ENCODE assay signal across 8 cellular contexts in genomic region chr7:105532709-105533460, GRCh38. TPM values are rescaled to one million over a fixed set of nuclear protein-coding genes. Genes with fewer than 3 reads are reported as not detected.
DNase-seq lines count a peak whose midpoint lies in the region; ATAC-seq and TF ChIP-seq lines count a peak whose summit lies in the region.

No MANE protein-coding gene starts in this region.

- no peaks in the 10 kb centered on the region for H3K9me3 ChIP-seq in HAP-1
- no peaks in the 10 kb centered on the region for H3K9me3 ChIP-seq in skeletal muscle tissue (ENCODE audit: control insufficient read depth in 3 of 3, low read length in 3 of 3)

- H3K27ac ChIP-seq in VCaP = peak overlapping the region; percentile 89
- peak overlapping the region; percentile 67 for H3K27ac ChIP-seq in skeletal muscle tissue (ENCODE audit: low read depth, low read length)

- ATAC-seq in HG02763 (IDR thresholded peaks at IDR 0.05; ENCODE audit: unreplicated experiment) = no peak

- peaks cover 2% of the 10 kb centered on the region for H3K9me3 Mint-ChIP-seq in glutamatergic neuron (ENCODE audit: unreplicated experiment)

- H3K4me1 Mint-ChIP-seq in glutamatergic neuron (ENCODE audit: low read depth, unreplicated experiment) = peaks cover 9% of the 10 kb centered on the region

- H3K4me3 Mint-ChIP-seq in glutamatergic neuron (ENCODE audit: unreplicated experiment) = peak overlapping the region; percentile 92

- H3K27me3 ChIP-seq in HAP-1 (ENCODE audit: low read depth) = no peaks in the 10 kb centered on the region
- H3K27me3 ChIP-seq in skeletal muscle tissue (ENCODE audit: control insufficient read depth in 3 of 3, insufficient read depth in 3 of 3, low read length in 3 of 3) = no peaks in the 10 kb centered on the region

- no peak for DNase-seq in HAP-1 (ENCODE audit: low spot score in 2 of 2)
- DNase-seq in glutamatergic neuron = no peak
- no peak for DNase-seq in stimulated activated CD4-positive, alpha-beta T cell treated with anti-CD3 and anti-CD28 coated beads, Interleukin-12 subunit alpha, Interleukin-12 subunit beta, amount 100 ng/mL, for 4 hours
- no peak for DNase-seq in posterior vena cava (ENCODE audit: low spot score)
- DNase-seq in NOMO-1 treated with DMSO at 0.1 percent for 48 hours (lab: John Stamatoyannopoulos, UW; ENCODE audit: unreplicated experiment) = no peak

- H3K4me3 ChIP-seq in HAP-1 (peak overlapping the region; percentile 99), skeletal muscle tissue (ENCODE audit: low read length in 3 of 3) (peak overlapping the region; percentile 96 to 100 (median 98))

- peak overlapping the region; percentile 76 for H3K27ac Mint-ChIP-seq in glutamatergic neuron (ENCODE audit: unreplicated experiment)

- peaks cover 4% of the 10 kb centered on the region for H3K36me3 Mint-ChIP-seq in glutamatergic neuron (ENCODE audit: unreplicated experiment)

- no peak for TF ChIP-seq CTCF in VCaP (conservative IDR thresholded peaks at IDR 0.05)
- no peak for TF ChIP-seq CTCF in glutamatergic neuron (IDR thresholded peaks at IDR 0.05; ENCODE audit: partially characterized antibody, unreplicated experiment)

- peaks cover 21% of the 10 kb centered on the region for H3K36me3 ChIP-seq in HAP-1 (replicated peaks)
- H3K36me3 ChIP-seq in skeletal muscle tissue (ENCODE audit: control insufficient read depth in 3 of 3, insufficient read depth in 3 of 3, low read length in 3 of 3) = peaks cover 0 to 12% (median 6%) of the 10 kb centered on the region in 3 donors

- peaks cover 2% of the 10 kb centered on the region for H3K27me3 Mint-ChIP-seq in glutamatergic neuron (ENCODE audit: unreplicated experiment)

- intact Hi-C loops in posterior vena cava (cut with DNase I) = no loop called here

- peak overlapping the region; percentile 96 to 100 (median 98) for H3K9ac ChIP-seq in skeletal muscle tissue (ENCODE audit: low read depth in 1 of 3, low read length in 3 of 3)

- in situ Hi-C loops in HAP-1 (cut with MboI; ENCODE audit: low sequenced_read_pairs) = no loop called here

- H3K4me1 ChIP-seq in HAP-1 = peaks cover 6% of the 10 kb centered on the region
- peaks cover 9 to 16% (median 11%) of the 10 kb centered on the region in 3 donors for H3K4me1 ChIP-seq in skeletal muscle tissue (ENCODE audit: control insufficient read depth in 3 of 3, insufficient read depth in 3 of 3, low read length in 3 of 3)

RNA-seq across cellular contexts. Expression of gene RINT1, which starts 0.9 kb away (rescaled TPM):
- total RNA-seq in glutamatergic neuron (ENCODE audit: unreplicated experiment) (23.4 TPM), skeletal muscle tissue (14.6 TPM), posterior vena cava (10 to 100 TPM; 13.9 to 16.1 TPM)

RNA-seq across cellular contexts. Expression of gene PUS7, which starts 10.8 kb away (rescaled TPM):
- total RNA-seq in glutamatergic neuron (ENCODE audit: unreplicated experiment) = 20.0 TPM
- 17.2 TPM for total RNA-seq in skeletal muscle tissue
- total RNA-seq in posterior vena cava = 10 to 100 TPM in 1 of 2 donors, 1 to 10 TPM in 1; 7.2 to 11.3 TPM

RNA-seq across cellular contexts. Expression of gene EFCAB10, which starts 48.4 kb away (rescaled TPM):
- not detected for total RNA-seq in glutamatergic neuron (ENCODE audit: unreplicated experiment)
- not detected for total RNA-seq in skeletal muscle tissue
- not detected for total RNA-seq in posterior vena cava
